Comparison of ENCODE assay signal across 1 cellular context in genomic region chr5:177189965-177190364, GRCh38.
TF ChIP-seq lines count a peak whose summit lies in the region.

No MANE protein-coding gene starts in this region.

TF ChIP-seq in SK-N-SH treated with all-trans-retinoic acid at 6 μM for 48 hours, 23 proteins besides CTCF, POLR2A, EP300 and RAD21 (continued from another document):
- TF ChIP-seq CREB5 (CRISPR knock-in tag; IDR thresholded peaks at IDR 0.05; ENCODE audit: low read depth) (no peak), SNAI2 (CRISPR knock-in tag; IDR thresholded peaks at IDR 0.05) (no peak), ZFP3 (CRISPR knock-in tag; IDR thresholded peaks at IDR 0.05) (no peak), ZNF70 (CRISPR knock-in tag; IDR thresholded peaks at IDR 0.05) (no peak), OSR1 (CRISPR knock-in tag; IDR thresholded peaks at IDR 0.05) (no peak), ISL1 (CRISPR knock-in tag; IDR thresholded peaks at IDR 0.05) (no peak), ZC3H10 (CRISPR knock-in tag; IDR thresholded peaks at IDR 0.05) (no peak)
TF ChIP-seq in SK-N-SH treated with all-trans-retinoic acid at 6 μM for 48 hours: peak in this region for 0.
